Comparison of ENCODE assay signal across 13 cellular contexts in genomic region chr19:38838986-38839761, GRCh38. TPM values are rescaled to one million over a fixed set of nuclear protein-coding genes. Genes with fewer than 3 reads are reported as not detected.
A peak's percentile ranks its signal among the peaks of the same experiment; 100 is the strongest.
DNase-seq lines count a peak whose midpoint lies in the region; ATAC-seq and TF ChIP-seq lines count a peak whose summit lies in the region.
"Had no signal": no experiment of that assay in that cellular context is flagged by ENCODE, and none has a peak within 500 bp of the region (broad histone marks: within the 10 kb centered on the region; RNA-seq: fewer than 3 reads in every experiment).

No MANE protein-coding gene starts in this region.

- H3K4me1 ChIP-seq in esophagus (ENCODE audit: control insufficient read depth in 2 of 2, insufficient read depth in 2 of 2, low read length in 1 of 2): peaks cover 3 to 13% of the 10 kb centered on the region in 2 donors
- H3K4me1 ChIP-seq in smooth muscle cell (ENCODE audit: low read depth): no peaks in the 10 kb centered on the region

- H3K27me3 Mint-ChIP-seq in activated CD4-positive, alpha-beta T cell treated with anti-CD3 and anti-CD28 coated beads for 36 hours: no peaks in the 10 kb centered on the region
- H3K27me3 Mint-ChIP-seq: activated naive CD8-positive, alpha-beta T cell treated with anti-CD3 and anti-CD28 coated beads, Interleukin-2, amount 10 ng/mL, durations not matched to agents 7 days and 5 days had no signal

- H2AFZ ChIP-seq in smooth muscle cell (ENCODE audit: low read depth): no peak overlapping the region

- H3K9me3 ChIP-seq in esophagus (ENCODE audit: control insufficient read depth in 2 of 2, insufficient read depth in 1 of 2, low read depth in 1 of 2, low read length in 1 of 2) (no peaks in the 10 kb centered on the region), smooth muscle cell (replicated peaks; ENCODE audit: low read depth) (no peaks in the 10 kb centered on the region)

- 54 to 76% methylated on average over 12 of the region's 12 CpGs for WGBS in esophagus, 2 donors
- WGBS in smooth muscle cell (ENCODE audit: low lambda C conversion rate): 81% methylated on average over 12 of the region's 12 CpGs

- peaks cover 72% of the 10 kb centered on the region for H4K20me1 ChIP-seq in smooth muscle cell (ENCODE audit: low read depth)

- H3K36me3 Mint-ChIP-seq in activated CD4-positive, alpha-beta T cell treated with anti-CD3 and anti-CD28 coated beads for 36 hours (ENCODE audit: low read depth): peaks cover 91% of the 10 kb centered on the region

- TF ChIP-seq CTCF in VCaP (conservative IDR thresholded peaks at IDR 0.05) (no peak), smooth muscle cell (IDR thresholded peaks at IDR 0.05; ENCODE audit: borderline replicate concordance, insufficient read depth, poor library complexity, severe bottlenecking) (no peak)

- H3K79me2 ChIP-seq in smooth muscle cell (ENCODE audit: low read depth): peaks cover 42% of the 10 kb centered on the region

- H3K9me3 Mint-ChIP-seq in activated CD4-positive, alpha-beta T cell treated with anti-CD3 and anti-CD28 coated beads for 36 hours (ENCODE audit: low read depth): no peaks in the 10 kb centered on the region
- H3K9me3 Mint-ChIP-seq: activated naive CD8-positive, alpha-beta T cell treated with anti-CD3 and anti-CD28 coated beads, Interleukin-2, amount 10 ng/mL, durations not matched to agents 7 days and 5 days had no signal

- peaks cover 34 to 72% of the 10 kb centered on the region in 2 donors for H3K36me3 ChIP-seq in esophagus (ENCODE audit: control insufficient read depth in 2 of 2, insufficient read depth in 2 of 2, low read length in 1 of 2)
- peaks cover 24% of the 10 kb centered on the region for H3K36me3 ChIP-seq in smooth muscle cell (ENCODE audit: low read depth)

- H3K27ac Mint-ChIP-seq in activated CD4-positive, alpha-beta T cell treated with anti-CD3 and anti-CD28 coated beads for 36 hours: peak overlapping the region; percentile 86

- H3K4me3 ChIP-seq in esophagus (ENCODE audit: low read depth in 1 of 2, low read length in 2 of 2) (no peak overlapping the region), smooth muscle cell (no peak overlapping the region)

- intact Hi-C loops in activated CD4-positive, alpha-beta T cell treated with anti-CD3 and anti-CD28 coated beads for 36 hours (cut with DNase I, micrococcal nuclease): loop anchor here in 1 of 2 experiments (1.0 to 2.0 kb wide), 2 partner anchors 102 to 110 kb away; no protein-coding TSS in a partner anchor
- intact Hi-C loops in head of caudate nucleus (cut with DNase I): loop anchor here (10.0 kb wide), 1 partner anchor 224 kb away; the partner anchor contains the start of genes EIF3K and MAP4K1

- H3K4me1 Mint-ChIP-seq in activated CD4-positive, alpha-beta T cell treated with anti-CD3 and anti-CD28 coated beads for 36 hours: peaks cover 62% of the 10 kb centered on the region

- no peaks in the 10 kb centered on the region for H3K27me3 ChIP-seq in esophagus (ENCODE audit: control insufficient read depth in 1 of 2, insufficient read depth in 2 of 2, low read length in 2 of 2)
- H3K27me3 ChIP-seq in smooth muscle cell (ENCODE audit: low read depth): no peaks in the 10 kb centered on the region

- H3F3A ChIP-seq in smooth muscle cell (ENCODE audit: low read depth): peaks cover 60% of the 10 kb centered on the region

- H3K9ac ChIP-seq in smooth muscle cell (ENCODE audit: low read depth): peak overlapping the region; percentile 31

- no peak for ATAC-seq in activated CD4-positive, alpha-beta T cell treated with anti-CD3 and anti-CD28 coated beads for 36 hours
- ATAC-seq in HG03139 (IDR thresholded peaks at IDR 0.05; ENCODE audit: unreplicated experiment): no peak
- no peak for ATAC-seq in GM19397 (IDR thresholded peaks at IDR 0.05; ENCODE audit: unreplicated experiment)

- POLR2A ChIA-PET in activated CD4-positive, alpha-beta T cell treated with anti-CD3 and anti-CD28 coated beads for 36 hours (lab: Charles Lee): interaction anchor here (0.5 to 1.9 kb wide), 8 partner anchors 8 to 458 kb away, joined by 3 to 11 read pairs (median 6); partner anchors contain the start of genes HNRNPL and NFKBIB

- H3K27ac ChIP-seq in VCaP (peak overlapping the region; percentile 100), esophagus (ENCODE audit: low read depth in 2 of 2, low read length in 1 of 2) (peak overlapping the region; percentile 88 to 92), smooth muscle cell (ENCODE audit: low read depth) (peak overlapping the region; percentile 90)

- DNase-seq in activated CD4-positive, alpha-beta T cell treated with anti-CD3 and anti-CD28 coated beads for 36 hours: no peak
- no peak for DNase-seq in activated CD4-positive, alpha-beta T cell treated with anti-CD3 and anti-CD28 coated beads, Interleukin-2, amount 50 U/mL, for 48 hours
- DNase-seq in smooth muscle cell (lab: John Stamatoyannopoulos, UW; ENCODE audit: unreplicated experiment) (no peak), head of caudate nucleus (no peak)
- DNase-seq: activated naive CD8-positive, alpha-beta T cell treated with anti-CD3 and anti-CD28 coated beads, Interleukin-2, amount 10 ng/mL, durations not matched to agents 7 days and 5 days; kidney glomerular epithelial cell; MV-4-11 had no signal

- peak overlapping the region; percentile 9 for H3K4me3 Mint-ChIP-seq in activated CD4-positive, alpha-beta T cell treated with anti-CD3 and anti-CD28 coated beads for 36 hours
- H3K4me3 Mint-ChIP-seq: activated naive CD8-positive, alpha-beta T cell treated with anti-CD3 and anti-CD28 coated beads, Interleukin-2, amount 10 ng/mL, durations not matched to agents 7 days and 5 days had no signal

- H3K4me2 ChIP-seq in smooth muscle cell: no peak overlapping the region

- CTCF ChIA-PET in activated CD4-positive, alpha-beta T cell treated with anti-CD3 and anti-CD28 coated beads for 36 hours (lab: Charles Lee): interaction anchor here (0.7 to 1.3 kb wide), 4 partner anchors 10 to 49 kb away, joined by 3 to 6 read pairs (median 4); no protein-coding TSS in a partner anchor

RNA-seq across cellular contexts. Expression of gene ECH1, which starts 7.6 kb away (rescaled TPM):
- 100 to 1,000 TPM; 114 to 154 TPM for total RNA-seq in activated CD4-positive, alpha-beta T cell treated with anti-CD3 and anti-CD28 coated beads for 36 hours
- polyA plus RNA-seq in esophagus (100 to 1,000 TPM; 108 to 215 TPM), smooth muscle cell (142 and 154 TPM in 2 replicates)
- 41.4 and 47.6 TPM in 2 replicates for total RNA-seq in smooth muscle cell

RNA-seq across cellular contexts. Expression of gene HNRNPL, which starts 10.6 kb away (rescaled TPM):
- total RNA-seq in activated CD4-positive, alpha-beta T cell treated with anti-CD3 and anti-CD28 coated beads for 36 hours: 100 to 1,000 TPM; 714 to 722 TPM
- 100 to 1,000 TPM; 134 to 150 TPM for polyA plus RNA-seq in esophagus
- total RNA-seq in smooth muscle cell: 170 and 174 TPM in 2 replicates
- polyA plus RNA-seq in smooth muscle cell: 158 and 173 TPM in 2 replicates

RNA-seq across cellular contexts. Expression of gene LGALS4, which starts 26.4 kb away (rescaled TPM):
- total RNA-seq in activated CD4-positive, alpha-beta T cell treated with anti-CD3 and anti-CD28 coated beads for 36 hours: 1 to 10 TPM in 1 of 2 experiments, under 1 TPM in 1; 0.59 to 1.1 TPM
- polyA plus RNA-seq in esophagus (1 to 10 TPM in 1 of 2 donors, under 1 TPM in 1; 0.66 to 2.3 TPM), smooth muscle cell (1.3 and 2.4 TPM in 2 replicates)
- not detected in 2 replicates for total RNA-seq in smooth muscle cell
- total RNA-seq: epithelial cell of proximal tubule had no signal

RNA-seq across cellular contexts. Expression of gene RINL, which starts 38.9 kb away (rescaled TPM):
- total RNA-seq in activated CD4-positive, alpha-beta T cell treated with anti-CD3 and anti-CD28 coated beads for 36 hours: 10 to 100 TPM; 85.8 to 90.3 TPM
- 10 to 100 TPM in 1 of 2 donors, 1 to 10 TPM in 1; 8.4 to 20.5 TPM for polyA plus RNA-seq in esophagus
- total RNA-seq in smooth muscle cell: 2.4 and 3.0 TPM in 2 replicates
- polyA plus RNA-seq in smooth muscle cell: 2.0 and 4.8 TPM in 2 replicates

RNA-seq across cellular contexts. Expression of gene LGALS7B, which starts 50.2 kb away (rescaled TPM):
- not detected for total RNA-seq in activated CD4-positive, alpha-beta T cell treated with anti-CD3 and anti-CD28 coated beads for 36 hours
- polyA plus RNA-seq in esophagus: 1,000 to 10,000 TPM; 3,260 to 6,105 TPM
- 3.0 TPM in 1 of 2 replicates, not detected in the other for total RNA-seq in smooth muscle cell
- polyA plus RNA-seq in smooth muscle cell: 0.56 TPM in 1 of 2 replicates, not detected in the other
- total RNA-seq: A673; activated naive CD8-positive, alpha-beta T cell treated with anti-CD3 and anti-CD28 coated beads, Interleukin-2, amount 10 ng/mL, durations not matched to agents 7 days and 5 days had no signal
